In genomic region chr7:139086454-139086853, GRCh38 we compare ENCODE assay signal across 24 cellular contexts. TPM values are rescaled to one million over a fixed set of nuclear protein-coding genes. Genes with fewer than 3 reads are reported as not detected.
A peak's percentile ranks its signal among the peaks of the same experiment; 100 is the strongest.
DNase-seq lines count a peak whose midpoint lies in the region; ATAC-seq, FAIRE-seq and TF ChIP-seq lines count a peak whose summit lies in the region.
"Had no signal": no experiment of that assay in that cellular context is flagged by ENCODE, and none has a peak within 500 bp of the region (broad histone marks: within the 10 kb centered on the region; RNA-seq: fewer than 3 reads in every experiment).

No MANE protein-coding gene starts in this region.

- POLR2A ChIA-PET in activated CD4-positive, alpha-beta memory T cell treated with anti-CD3 and anti-CD28 coated beads, Interleukin-2, amount 10 ng/mL, durations not matched to agents 7 days and 5 days (lab: Charles Lee), result interaction anchor here (1.0 to 5.1 kb wide), 7 partner anchors 8 to 23 kb away, joined by 3 to 42 read pairs (median 5); partner anchors contain the start of gene ZC3HAV1

- H3K4me1 Mint-ChIP-seq in activated CD4-positive, alpha-beta memory T cell treated with anti-CD3 and anti-CD28 coated beads, Interleukin-2, amount 10 ng/mL, durations not matched to agents 7 days and 5 days, result peaks cover 88% of the 10 kb centered on the region
- H3K4me1 Mint-ChIP-seq in naive B cell, result peaks cover 26 to 38% (median 37%) of the 10 kb centered on the region in 3 donors

- peaks cover 89% of the 10 kb centered on the region for H3K36me3 Mint-ChIP-seq in activated CD4-positive, alpha-beta memory T cell treated with anti-CD3 and anti-CD28 coated beads, Interleukin-2, amount 10 ng/mL, durations not matched to agents 7 days and 5 days (ENCODE audit: low read depth)
- H3K36me3 Mint-ChIP-seq in naive B cell, result peaks cover 37 to 45% of the 10 kb centered on the region in 2 donors

- H3K4me3 Mint-ChIP-seq in activated CD4-positive, alpha-beta memory T cell treated with anti-CD3 and anti-CD28 coated beads, Interleukin-2, amount 10 ng/mL, durations not matched to agents 7 days and 5 days, result no peak overlapping the region
- H3K4me3 Mint-ChIP-seq in naive B cell, result no peak overlapping the region

- no peaks in the 10 kb centered on the region for H3K27me3 Mint-ChIP-seq in activated CD4-positive, alpha-beta memory T cell treated with anti-CD3 and anti-CD28 coated beads, Interleukin-2, amount 10 ng/mL, durations not matched to agents 7 days and 5 days
- no peaks in the 10 kb centered on the region for H3K27me3 Mint-ChIP-seq in naive B cell

- ATAC-seq in naive B cell (ENCODE audit: low read depth in 2 of 2), result no peak
- ATAC-seq: body of pancreas had no signal

- DNase-seq in SIG-M5 treated with dmso at 0.1 percent for 504 hours (lab: John Stamatoyannopoulos, UW; ENCODE audit: unreplicated experiment) (peak; percentile 25), SIG-M5 (lab: John Stamatoyannopoulos, UW) (no peak), GM12891 (ENCODE audit: insufficient read length, low spot score) (no peak), naive B cell (no peak), anterior cingulate cortex (lab: John Stamatoyannopoulos, UW) (no peak), NCI-H1092 (lab: John Stamatoyannopoulos, UW) (no peak), SW 1271 (lab: John Stamatoyannopoulos, UW) (no peak)
- no peak for DNase-seq in activated CD4-positive, alpha-beta memory T cell treated with anti-CD3 and anti-CD28 coated beads, Interleukin-2, amount 10 ng/mL, durations not matched to agents 7 days and 5 days
- DNase-seq: activated CD4-positive, alpha-beta T cell treated with anti-CD3 and anti-CD28 coated beads for 4 hours; activated effector memory CD4-positive, alpha-beta T cell treated with anti-CD3 and anti-CD28 coated beads, Interleukin-2, amount 50 U/mL, for 16 hours; body of pancreas; cortex of kidney; DMS 273 treated with DMSO at 0.1 percent for 48 hours; GDM1; KG1; mammary epithelial cell; NCI-H1105 treated with DMSO at 0.1 percent for 48 hours; NCI-H526; posterior cingulate gyrus; Right ventricle myocardium superior; stimulated activated CD4-positive, alpha-beta T cell treated with anti-CD3 and anti-CD28 coated beads, Interleukin-2, amount 100 ng/mL, for 24 hours had no signal

- CTCF ChIA-PET in activated CD4-positive, alpha-beta memory T cell treated with anti-CD3 and anti-CD28 coated beads, Interleukin-2, amount 10 ng/mL, durations not matched to agents 7 days and 5 days (lab: Charles Lee), result interaction anchor here (0.8 to 3.9 kb wide), 3 partner anchors 8 to 18 kb away, joined by 3 to 29 read pairs (median 3); no protein-coding TSS in a partner anchor

- peak overlapping the region; percentile 32 for H3K27ac Mint-ChIP-seq in activated CD4-positive, alpha-beta memory T cell treated with anti-CD3 and anti-CD28 coated beads, Interleukin-2, amount 10 ng/mL, durations not matched to agents 7 days and 5 days
- peak overlapping the region in 5 of 6 donors; percentile 15 to 94 (median 55) for H3K27ac Mint-ChIP-seq in naive B cell

- FAIRE-seq in GM12891 (lab: Jason Lieb, UNC), result no peak
- FAIRE-seq: endothelial cell of umbilical vein, GM12892, keratinocyte had no signal

- no peak for TF ChIP-seq POLR2A in GM12891 (IDR thresholded peaks at IDR 0.05; ENCODE audit: low read depth, low read length)

- peaks cover 8% of the 10 kb centered on the region for H3K9me3 Mint-ChIP-seq in activated CD4-positive, alpha-beta memory T cell treated with anti-CD3 and anti-CD28 coated beads, Interleukin-2, amount 10 ng/mL, durations not matched to agents 7 days and 5 days
- peaks cover 5 to 13% (median 8%) of the 10 kb centered on the region in 7 donors for H3K9me3 Mint-ChIP-seq in naive B cell

TF ChIP-seq in GM12891, 5 proteins besides CTCF, POLR2A, EP300 and RAD21:
- TF ChIP-seq SPI1 (IDR thresholded peaks at IDR 0.05; ENCODE audit: low read depth, low read length) (0 out of 2 replicates have a peak, but pooled peaks have one; percentile 38), PAX5 (IDR thresholded peaks at IDR 0.05; ENCODE audit: insufficient read depth, low read length, severe bottlenecking) (no peak)

RNA-seq across cellular contexts. Expression of gene ZC3HAV1, which starts 23.1 kb away (rescaled TPM):
- 20.3 TPM for polyA plus RNA-seq in GM12891 (2012; ENCODE audit: low read depth, missing spikeins)
- total RNA-seq in activated CD4-positive, alpha-beta memory T cell treated with anti-CD3 and anti-CD28 coated beads, Interleukin-2, amount 10 ng/mL, durations not matched to agents 7 days and 5 days, result 100 to 1,000 TPM; 129 to 133 TPM
- polyA plus RNA-seq in naive B cell (ENCODE audit: low read depth in 6 of 6), result 100 to 1,000 TPM in 3 of 6 donors, 10 to 100 TPM in 3; 64.8 to 129 (median 99.7) TPM

RNA-seq across cellular contexts. Expression of gene ZC3HAV1L, which starts 50.6 kb away (rescaled TPM):
- polyA plus RNA-seq in GM12891 (2012; ENCODE audit: low read depth, missing spikeins), result 3.1 TPM
- 10 to 100 TPM; 16.7 to 17.8 TPM for total RNA-seq in activated CD4-positive, alpha-beta memory T cell treated with anti-CD3 and anti-CD28 coated beads, Interleukin-2, amount 10 ng/mL, durations not matched to agents 7 days and 5 days
- polyA plus RNA-seq in naive B cell (ENCODE audit: low read depth in 6 of 6), result under 1 TPM in 1 of 6 donors, not detected in 5; 0.18 TPM
